ENCODE assay signal across 17 cellular contexts in the genomic region with DNA sequence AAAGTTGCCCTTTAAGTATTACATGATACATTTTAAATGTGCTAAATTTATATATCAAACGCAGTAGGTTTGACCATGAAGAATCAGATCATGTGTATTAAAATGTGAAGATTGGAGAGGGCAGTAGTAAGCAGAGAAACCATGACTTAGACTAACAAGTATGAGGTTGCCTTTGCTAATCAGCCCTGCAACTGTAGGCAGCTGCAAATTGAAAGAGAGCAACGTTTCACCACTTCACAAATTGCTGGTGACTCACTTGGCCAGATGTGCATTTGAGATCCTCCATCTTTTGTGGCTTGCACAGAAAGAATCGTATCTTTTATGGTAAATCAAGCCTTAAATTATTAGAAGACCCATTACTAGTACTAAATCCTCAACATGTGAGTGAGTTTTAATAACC. TPM values are rescaled to one million over a fixed set of nuclear protein-coding genes. Genes with fewer than 3 reads are reported as not detected.
A peak's percentile ranks its signal among the peaks of the same experiment; 100 is the strongest.
DNase-seq lines count a peak whose midpoint lies in the region; ATAC-seq and TF ChIP-seq lines count a peak whose summit lies in the region.
"Had no signal": no experiment of that assay in that cellular context is flagged by ENCODE, and none has a peak within 500 bp of the region (broad histone marks: within the 10 kb centered on the region; RNA-seq: fewer than 3 reads in every experiment).

No MANE protein-coding gene starts in this region.

- no peak for TF ChIP-seq POLR2A in spleen (IDR thresholded peaks at IDR 0.05)

- WGBS in GM23248 (ENCODE audit: low coverage in 1 of 2, low lambda C conversion rate in 2 of 2, missing lambda C conversion rate in 2 of 2), 2 experiments = 49% methylated on average over 3 of the region's 3 CpGs
- no CpG with 5 or more reads among the region's 3 CpGs for WGBS in trophoblast cell (ENCODE audit: extremely low coverage, insufficient coverage, insufficient read length)
- 69 to 81% (median 75%) methylated on average over 3 of the region's 3 CpGs for WGBS in spleen, 5 donors

- H3K79me1 ChIP-seq in trophoblast cell (ENCODE audit: low read length) = no peaks in the 10 kb centered on the region

- H3K27me3 ChIP-seq in GM23248 (replicated peaks; ENCODE audit: insufficient read depth) = no peaks in the 10 kb centered on the region
- H3K27me3 ChIP-seq in trophoblast cell (ENCODE audit: insufficient read depth, low read length) = no peaks in the 10 kb centered on the region
- H3K27me3 ChIP-seq in spleen (replicated peaks in 1 of 7) = no peaks in the 10 kb centered on the region
- H3K27me3 ChIP-seq: ascending aorta, esophagus muscularis mucosa had no signal

- no peak overlapping the region for H3K18ac ChIP-seq in trophoblast cell (ENCODE audit: low read length)

- no peak overlapping the region for H4K91ac ChIP-seq in trophoblast cell (ENCODE audit: low read depth, low read length)

- TF ChIP-seq CTCF in spleen (IDR thresholded peaks at IDR 0.05 in 8 of 11, conservative IDR thresholded peaks at IDR 0.05 in 3 of 11) = no peak

- no peak for ATAC-seq in HG03280 (IDR thresholded peaks at IDR 0.05; ENCODE audit: unreplicated experiment)
- ATAC-seq in GM19452 (IDR thresholded peaks at IDR 0.05; ENCODE audit: unreplicated experiment) = no peak
- ATAC-seq: naive thymus-derived CD4-positive, alpha-beta T cell had no signal

- H3K36me3 ChIP-seq in GM23248 (ENCODE audit: low read depth) (no peaks in the 10 kb centered on the region), trophoblast cell (ENCODE audit: control insufficient read depth in 1 of 2, insufficient read depth in 2 of 2, low read length in 2 of 2) (no peaks in the 10 kb centered on the region), spleen (no peaks in the 10 kb centered on the region)
- H3K36me3 ChIP-seq: ascending aorta, esophagus muscularis mucosa had no signal

- no peak overlapping the region for H3K23ac ChIP-seq in trophoblast cell (ENCODE audit: low read length)

- H2BK12ac ChIP-seq in trophoblast cell (ENCODE audit: low read length) = no peak overlapping the region

- peaks cover 10% of the 10 kb centered on the region; the same call in 1 of the 2 replicates for H3F3A ChIP-seq in GM23248 (ENCODE audit: insufficient read depth)

- no peaks in the 10 kb centered on the region for H3K79me2 ChIP-seq in GM23248 (ENCODE audit: insufficient read depth)
- no peaks in the 10 kb centered on the region for H3K79me2 ChIP-seq in trophoblast cell (ENCODE audit: control insufficient read depth, insufficient read depth, low read length, poor library complexity)

- DNase-seq in GM23248 (peak; percentile 78), NOMO-1 treated with DMSO at 0.1 percent for 48 hours (lab: John Stamatoyannopoulos, UW; ENCODE audit: unreplicated experiment) (peak; percentile 71), dedifferentiated amniotic fluid mesenchymal stem cell (ENCODE audit: extremely low spot score) (peak; percentile 26), trophoblast cell (peak; percentile 9 to 45), SKM-1 (lab: John Stamatoyannopoulos, UW; ENCODE audit: unreplicated experiment) (no peak), spleen (no peak)
- DNase-seq: activated gamma-delta T cell treated with Interleukin-2 at 50 U/mL for 16 hours; CD4-positive, alpha-beta T cell; naive thymus-derived CD4-positive, alpha-beta T cell; NK-92 treated with Interleukin-12 subunit alpha and Interleukin-12 subunit beta, amount 100 ng/mL, for 24 hours; SK-N-SH; substantia nigra had no signal

- no peak overlapping the region for H2BK120ac ChIP-seq in trophoblast cell (ENCODE audit: insufficient read depth, low read length, poor library complexity)

- intact Hi-C loops in spleen (cut with DNase I; ENCODE audit: low total_unique reads) = no loop called here

- no peaks in the 10 kb centered on the region for H3K9me2 ChIP-seq in GM23248 (ENCODE audit: insufficient read depth)
- H3K9me2 ChIP-seq: SK-N-SH had no signal

- H3K9me3 ChIP-seq in GM23248 (ENCODE audit: low read depth) (no peaks in the 10 kb centered on the region), trophoblast cell (ENCODE audit: insufficient read depth, low read depth, low read length) (no peaks in the 10 kb centered on the region), spleen (no peaks in the 10 kb centered on the region)
- H3K9me3 ChIP-seq: ascending aorta, esophagus muscularis mucosa, SK-N-SH had no signal

- H3K14ac ChIP-seq in trophoblast cell (ENCODE audit: low read length) = no peak overlapping the region

- H3K9ac ChIP-seq in GM23248 = no peak overlapping the region
- no peak overlapping the region for H3K9ac ChIP-seq in trophoblast cell (ENCODE audit: low read length)
- H3K9ac ChIP-seq: SK-N-SH had no signal

- H3K4me3 ChIP-seq in GM23248 = no peak overlapping the region
- H3K4me3 ChIP-seq in trophoblast cell (ENCODE audit: low read depth, low read length) = no peak overlapping the region
- H3K4me3 ChIP-seq in spleen = no peak overlapping the region
- H3K4me3 ChIP-seq: ascending aorta, esophagus muscularis mucosa had no signal

- in situ Hi-C loops in GM23248 (cut with MboI) = no loop called here

- H2AK5ac ChIP-seq in trophoblast cell (ENCODE audit: low read length) = no peak overlapping the region

- no peak overlapping the region for H4K12ac ChIP-seq in trophoblast cell (ENCODE audit: low read depth, low read length)

- no peak overlapping the region for H2AFZ ChIP-seq in GM23248
- H2AFZ ChIP-seq in trophoblast cell (ENCODE audit: insufficient read depth, low read length, poor library complexity) = no peak overlapping the region

- H4K20me1 ChIP-seq in GM23248 (ENCODE audit: insufficient read depth) = no peaks in the 10 kb centered on the region

- H3K27ac ChIP-seq in GM23248 (no peak overlapping the region), trophoblast cell (ENCODE audit: low read depth, low read length) (no peak overlapping the region), spleen (no peak overlapping the region)
- H3K27ac ChIP-seq: ascending aorta, esophagus muscularis mucosa, VCaP had no signal

- H3K4me1 ChIP-seq in GM23248 (ENCODE audit: insufficient read depth) (peaks cover 17% of the 10 kb centered on the region), trophoblast cell (ENCODE audit: control insufficient read depth in 1 of 2, insufficient read depth in 2 of 2, low read length in 2 of 2) (no peaks in the 10 kb centered on the region), spleen (no peaks in the 10 kb centered on the region)
- H3K4me1 ChIP-seq: ascending aorta, esophagus muscularis mucosa had no signal

- H2BK5ac ChIP-seq in trophoblast cell (ENCODE audit: low read depth, low read length, poor library complexity) = no peak overlapping the region

- H3K4ac ChIP-seq in trophoblast cell (ENCODE audit: low read depth, low read length) = no peak overlapping the region

- H4K8ac ChIP-seq in trophoblast cell (ENCODE audit: low read depth, low read length) = no peak overlapping the region

- H3K4me2 ChIP-seq in GM23248 (ENCODE audit: unreplicated experiment) (peak overlapping the region; percentile 19), trophoblast cell (ENCODE audit: low read length) (no peak overlapping the region)
- H3K4me2 ChIP-seq: SK-N-SH had no signal

RNA-seq across cellular contexts. Expression of a gene that starts 10.1 kb away (rescaled TPM):
- 36.5 and 48.4 TPM in 2 replicates for total RNA-seq in GM23248 (2014; rRNA removed; shearing (Covaris generic))
- 24.5 and 25.3 TPM in 2 replicates for polyA plus RNA-seq in GM23248 (2016; fragmentation: Nextera tagmentation; extraction: Ambion mirVana)
- polyA plus RNA-seq in trophoblast cell (2013) = 4.9 and 5.3 TPM in 2 replicates
- 10 to 100 TPM; 12.6 to 48.5 (median 37.0) TPM for total RNA-seq in spleen
- polyA plus RNA-seq in spleen = 1 to 10 TPM; 1.1 to 1.2 (median 1.2) TPM

Comparison
In these comparisons a context has a peak if more than half of its experiments do, and no peak if none do; other contexts are left out.
1. DNase-seq: peak in GM23248 (single experiment), NOMO-1 treated with DMSO at 0.1 percent for 48 hours (single experiment), dedifferentiated amniotic fluid mesenchymal stem cell (single experiment) and trophoblast cell (2 of 2); none in SKM-1 (single experiment) and spleen (single experiment).